ENCODE assay signal across 8 cellular contexts in the genomic region with DNA sequence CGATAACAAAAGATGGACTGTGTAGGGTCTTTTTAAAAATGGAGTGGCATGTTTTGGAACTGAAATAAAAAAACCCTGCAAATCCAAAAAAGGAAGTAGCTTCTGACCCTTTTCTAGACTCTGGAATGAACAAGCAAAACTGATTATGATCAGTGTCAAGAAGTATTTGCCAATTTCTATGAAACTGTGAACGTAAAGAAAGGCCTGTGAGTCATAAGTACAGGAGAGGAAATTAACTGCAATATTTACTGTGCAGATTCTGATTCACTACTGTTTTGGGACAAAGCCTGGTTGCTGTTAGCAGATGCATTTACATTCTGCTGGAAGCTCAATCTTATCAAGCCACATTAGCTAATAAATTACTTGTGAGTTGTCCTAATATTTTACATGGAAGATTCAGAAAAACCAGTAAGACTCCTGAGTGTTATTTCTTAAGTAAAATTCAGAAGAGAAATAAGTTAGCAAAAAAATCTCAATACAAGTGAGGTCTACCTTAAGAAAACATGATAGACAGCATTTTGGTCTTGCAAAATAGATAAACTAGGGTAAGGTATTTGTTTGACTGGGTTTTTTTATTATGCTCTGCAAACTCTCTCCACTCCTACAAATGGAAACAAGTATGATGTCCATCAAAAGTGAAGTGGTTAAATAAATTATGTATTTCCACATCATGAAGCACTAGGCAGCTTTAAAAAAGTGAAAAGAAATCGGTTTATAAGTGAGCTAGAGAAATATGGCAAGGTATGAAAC.
A peak's percentile ranks its signal among the peaks of the same experiment; 100 is the strongest.
DNase-seq lines count a peak whose midpoint lies in the region; ATAC-seq and TF ChIP-seq lines count a peak whose summit lies in the region.

No MANE protein-coding gene starts in this region.

- H2BK5ac ChIP-seq in mesenchymal stem cell (ENCODE audit: low read depth, low read length, poor library complexity, severe bottlenecking) = no peak overlapping the region

- H3K36me3 ChIP-seq in cardiac muscle cell (peaks cover 39% of the 10 kb centered on the region), left ventricle myocardium inferior (peaks cover 43% of the 10 kb centered on the region), mesenchymal stem cell (ENCODE audit: control insufficient read depth in 1 of 2, insufficient read depth in 2 of 2, low read depth in 1 of 2, low read length in 2 of 2) (peaks cover 0 to 11% of the 10 kb centered on the region in 2 experiments), tibial nerve (peaks cover 0 to 35% (median 0%) of the 10 kb centered on the region in 3 donors)

- TF ChIP-seq CTCF in cardiac muscle cell (IDR thresholded peaks at IDR 0.05; ENCODE audit: low read depth, low read length) (no peak), left ventricle myocardium inferior (IDR thresholded peaks at IDR 0.05; ENCODE audit: borderline replicate concordance) (no peak), tibial nerve (IDR thresholded peaks at IDR 0.05) (no peak)

- H3K27ac ChIP-seq in cardiac muscle cell (peak overlapping the region; percentile 7), left ventricle myocardium inferior (replicated peaks) (no peak overlapping the region), mesenchymal stem cell (ENCODE audit: low read length, poor library complexity, severe bottlenecking) (peak overlapping the region; percentile 38), tibial nerve (peak overlapping the region in 1 of 4 donors; percentile 11)

- intact Hi-C loops in left ventricle myocardium inferior (cut with micrococcal nuclease) = no loop called here

- DNase-seq in cardiac muscle cell (ENCODE audit: low read depth in 1 of 2, low spot score in 1 of 2) (peak in 1 of 2 donors; percentile 89), left ventricle myocardium inferior (no peak), mesenchymal stem cell (peak; percentile 88), tibial nerve (ENCODE audit: low spot score in 2 of 2) (no peak), amygdala (lab: John Stamatoyannopoulos, UW) (no peak), inferior parietal cortex (ENCODE audit: extremely low spot score) (no peak)
- DNase-seq in activated naive CD4-positive, alpha-beta T cell treated with anti-CD3 and anti-CD28 coated beads, Interleukin-2, amount 50 U/mL, for 72 hours (ENCODE audit: low spot score in 2 of 2) = no peak

- H3K4me2 ChIP-seq in mesenchymal stem cell (ENCODE audit: low read length, poor library complexity, severe bottlenecking) = no peak overlapping the region

- no peak for TF ChIP-seq POLR2A in tibial nerve (IDR thresholded peaks at IDR 0.05)

- no peak for TF ChIP-seq EP300 in tibial nerve (IDR thresholded peaks at IDR 0.05)

- no peaks in the 10 kb centered on the region for H3K9me3 ChIP-seq in cardiac muscle cell (ENCODE audit: low read depth)
- H3K9me3 ChIP-seq in left ventricle myocardium inferior (replicated peaks) = no peaks in the 10 kb centered on the region
- H3K9me3 ChIP-seq in mesenchymal stem cell (ENCODE audit: control insufficient read depth, low read length) = no peaks in the 10 kb centered on the region
- H3K9me3 ChIP-seq in tibial nerve = no peaks in the 10 kb centered on the region

- H2BK15ac ChIP-seq in mesenchymal stem cell (ENCODE audit: low read depth, poor library complexity, severe bottlenecking) = no peak overlapping the region

- H3K79me1 ChIP-seq in mesenchymal stem cell (replicated peaks; ENCODE audit: low read length, poor library complexity, severe bottlenecking) = peaks cover 1% of the 10 kb centered on the region

- H3K9ac ChIP-seq in mesenchymal stem cell (ENCODE audit: low read length) = no peak overlapping the region

- no peak overlapping the region for H4K91ac ChIP-seq in mesenchymal stem cell (ENCODE audit: low read length)

- no peaks in the 10 kb centered on the region for H3K9me3 Mint-ChIP-seq in activated naive CD4-positive, alpha-beta T cell treated with anti-CD3 and anti-CD28 coated beads, Interleukin-2, amount 50 U/mL, for 72 hours

- H2BK12ac ChIP-seq in mesenchymal stem cell (ENCODE audit: low read length in 2 of 2) = no peak overlapping the region

- H2AK5ac ChIP-seq in mesenchymal stem cell (ENCODE audit: low read length, severe bottlenecking) = no peak overlapping the region

- H4K8ac ChIP-seq in mesenchymal stem cell (ENCODE audit: low read length) = no peak overlapping the region

- H3K4me3 ChIP-seq in cardiac muscle cell (no peak overlapping the region), left ventricle myocardium inferior (no peak overlapping the region), mesenchymal stem cell (ENCODE audit: insufficient read depth in 1 of 2, low read depth in 1 of 2, low read length in 2 of 2) (no peak overlapping the region), tibial nerve (no peak overlapping the region)

- no peak overlapping the region for H3K4ac ChIP-seq in mesenchymal stem cell (ENCODE audit: low read depth in 1 of 2, low read length in 2 of 2)

- H2AFZ ChIP-seq in mesenchymal stem cell (ENCODE audit: low read depth, low read length) = no peak overlapping the region

- H3K18ac ChIP-seq in mesenchymal stem cell (ENCODE audit: low read depth in 1 of 2, low read length in 2 of 2) = no peak overlapping the region

- peak overlapping the region; percentile 77 to 86 for H3K27ac Mint-ChIP-seq in activated naive CD4-positive, alpha-beta T cell treated with anti-CD3 and anti-CD28 coated beads, Interleukin-2, amount 50 U/mL, for 72 hours

- no peak overlapping the region for H2BK120ac ChIP-seq in mesenchymal stem cell (ENCODE audit: low read depth, low read length)

- H3K36me3 Mint-ChIP-seq in activated naive CD4-positive, alpha-beta T cell treated with anti-CD3 and anti-CD28 coated beads, Interleukin-2, amount 50 U/mL, for 72 hours = peaks cover 0 to 30% of the 10 kb centered on the region in 2 donors

- peak; percentile 87 for ATAC-seq in HG03558 (IDR thresholded peaks at IDR 0.05; ENCODE audit: extremely low read depth, unreplicated experiment)
- peak; percentile 95 to 97 for ATAC-seq in activated naive CD4-positive, alpha-beta T cell treated with anti-CD3 and anti-CD28 coated beads, Interleukin-2, amount 50 U/mL, for 72 hours

- H3K23ac ChIP-seq in mesenchymal stem cell (ENCODE audit: low read length in 2 of 2) = no peak overlapping the region

- WGBS in mesenchymal stem cell = 0% methylated on average over 1 of the region's 3 CpGs
- 51% methylated on average over 3 of the region's 3 CpGs for WGBS in tibial nerve, 2 donors

- H3K4me1 ChIP-seq in cardiac muscle cell (ENCODE audit: low read depth) (no peaks in the 10 kb centered on the region), left ventricle myocardium inferior (no peaks in the 10 kb centered on the region), mesenchymal stem cell (ENCODE audit: control insufficient read depth, insufficient read depth, low read depth, low read length) (no peaks in the 10 kb centered on the region), tibial nerve (peaks cover 0 to 6% (median 3%) of the 10 kb centered on the region in 4 donors)

- H3K27me3 ChIP-seq in cardiac muscle cell (no peaks in the 10 kb centered on the region), left ventricle myocardium inferior (ENCODE audit: low read depth) (no peaks in the 10 kb centered on the region), mesenchymal stem cell (ENCODE audit: control insufficient read depth in 1 of 2, insufficient read depth in 1 of 2, low read length in 2 of 2) (no peaks in the 10 kb centered on the region), tibial nerve (no peaks in the 10 kb centered on the region)

- H3K14ac ChIP-seq in mesenchymal stem cell (ENCODE audit: low read length in 2 of 2) = no peak overlapping the region
